In the genomic region with DNA sequence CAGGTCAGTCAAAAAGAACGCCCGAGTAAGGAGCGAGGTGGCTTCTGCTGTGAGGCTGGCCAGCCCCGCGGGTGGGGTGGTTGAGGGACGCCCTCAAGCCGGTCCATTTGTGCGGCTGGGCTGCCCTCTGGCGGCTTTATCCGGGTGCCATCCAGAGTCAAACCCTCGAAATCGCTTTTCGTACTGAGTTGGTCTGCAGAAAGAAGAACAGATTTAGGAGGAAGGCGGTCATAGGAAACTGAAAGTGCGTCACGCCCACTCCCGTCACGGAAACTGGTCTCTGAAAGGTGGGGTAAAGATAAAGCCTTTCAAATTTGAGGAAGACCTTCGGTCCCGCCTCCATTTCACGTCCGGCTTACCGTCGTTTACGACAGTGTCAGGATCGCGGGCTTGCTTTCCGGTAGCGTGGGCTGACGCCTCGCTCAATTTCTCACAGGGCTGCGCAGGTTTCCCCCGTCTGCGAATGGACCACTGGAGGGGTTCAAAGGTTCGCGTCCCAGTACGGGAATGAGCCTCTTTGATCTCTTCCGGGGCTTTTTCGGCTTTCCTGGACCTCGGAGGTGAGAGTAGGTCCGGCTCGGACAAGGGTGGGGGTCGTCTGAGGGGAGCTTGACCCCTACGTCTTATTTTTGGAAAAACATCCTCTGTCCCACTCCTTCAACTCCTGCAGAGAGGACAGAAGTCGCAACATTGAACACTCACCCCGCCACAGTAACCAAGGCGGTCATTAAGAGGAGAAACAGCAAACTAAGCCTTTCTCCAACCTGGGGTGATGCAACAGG, we compare ENCODE assay signal across 8 cellular contexts. TPM values are rescaled to one million over a fixed set of nuclear protein-coding genes. Genes with fewer than 3 reads are reported as not detected.
DNase-seq lines count a peak whose midpoint lies in the region; ATAC-seq, FAIRE-seq and TF ChIP-seq lines count a peak whose summit lies in the region.

TSS of gene HAX1 (plus strand) at position 413 of the 782 bp plus-strand sequence. CDS start at position 508, 95 bp downstream.

- TF ChIP-seq CTCF in mesothelial cell of epicardium (IDR thresholded peaks at IDR 0.05; ENCODE audit: unreplicated experiment), result peak; percentile 45

- H3K27me3 ChIP-seq in NT2/D1 (ENCODE audit: insufficient read depth, insufficient read length), result no peaks in the 10 kb centered on the region

- ATAC-seq in GM21367 (IDR thresholded peaks at IDR 0.05; ENCODE audit: unreplicated experiment), result peak; percentile 80

- H3K4me3 ChIP-seq in NT2/D1 (ENCODE audit: insufficient read length, low read depth), result peak within 1 kb of the TSS; percentile 90

- peak within 1 kb of the TSS; percentile 95 for H3K27ac Mint-ChIP-seq in mesothelial cell of epicardium

- H3K9ac ChIP-seq in NT2/D1 (ENCODE audit: insufficient read length, low read depth), result peak within 1 kb of the TSS; percentile 97

- H3K4me3 Mint-ChIP-seq in mesothelial cell of epicardium, result peak within 1 kb of the TSS; percentile 92

- peak; percentile 98 for FAIRE-seq in endometrium (lab: Jason Lieb, UNC)

- no peaks in the 10 kb centered on the region for H3K27me3 Mint-ChIP-seq in mesothelial cell of epicardium (ENCODE audit: low read depth)

- no peaks in the 10 kb centered on the region for H3K9me3 Mint-ChIP-seq in mesothelial cell of epicardium

- in situ Hi-C loops in Caki2 (cut with HindIII; ENCODE audit: low pct_unique_long_range_greater_than_20kb, low sequenced_read_pairs), result no loop called here

- H3K36me3 ChIP-seq in NT2/D1 (ENCODE audit: insufficient read depth, insufficient read length, low read length), result peaks cover 70% of the 10 kb centered on the region

- H3K4me1 ChIP-seq in NT2/D1 (ENCODE audit: insufficient read depth, insufficient read length), result peaks cover 4% of the 10 kb centered on the region

- no peaks in the 10 kb centered on the region for H3K9me3 ChIP-seq in NT2/D1 (ENCODE audit: insufficient read depth, low read length)

- DNase-seq in Caki2 (ENCODE audit: low read depth), result peak; percentile 97
- peak in 75 of 76 experiments; percentile 21 to 97 (median 91) for DNase-seq in HUDEP-2 (lab: John Stamatoyannopoulos, UW; ENCODE audit: unreplicated experiment in 76 of 76)
- DNase-seq in NT2/D1 (ENCODE audit: low read depth, low spot score), result peak; percentile 84
- peak; percentile 95 for DNase-seq in activated CD8-positive, alpha-beta memory T cell treated with anti-CD3 and anti-CD28 coated beads, Interleukin-2, amount 50 U/mL, for 1 hour (ENCODE audit: extremely low read depth)
- DNase-seq in mesothelial cell of epicardium (ENCODE audit: low spot score in 2 of 2, unreplicated experiment in 2 of 2), result peak; percentile 67 to 82
- DNase-seq in stimulated activated CD8-positive, alpha-beta memory T cell treated with anti-CD3 and anti-CD28 coated beads, Interleukin-2, amount 100 ng/mL, for 1 hour (ENCODE audit: low read depth in 2 of 2), result peak; percentile 93 to 97

- H3K4me1 Mint-ChIP-seq in mesothelial cell of epicardium, result peaks cover 19% of the 10 kb centered on the region

- peaks cover 22% of the 10 kb centered on the region for H3K36me3 Mint-ChIP-seq in mesothelial cell of epicardium

RNA-seq across cellular contexts. Expression of gene HAX1, which starts in this region (rescaled TPM):
- total RNA-seq in Caki2 (2014; rRNA removed; shearing (Covaris generic); ENCODE audit: low replicate concordance), result 139 and 144 TPM in 2 replicates
- 34.7 to 38.3 TPM (median 36.8 TPM) in 3 replicates for total RNA-seq in mesothelial cell of epicardium

Comparison
In these comparisons a context has a peak if more than half of its experiments do, and no peak if none do; other contexts are left out.
1. Peak in every context shown above with its lines: DNase-seq, ATAC-seq and H3K4me3 ChIP-seq.